In the genomic region with DNA sequence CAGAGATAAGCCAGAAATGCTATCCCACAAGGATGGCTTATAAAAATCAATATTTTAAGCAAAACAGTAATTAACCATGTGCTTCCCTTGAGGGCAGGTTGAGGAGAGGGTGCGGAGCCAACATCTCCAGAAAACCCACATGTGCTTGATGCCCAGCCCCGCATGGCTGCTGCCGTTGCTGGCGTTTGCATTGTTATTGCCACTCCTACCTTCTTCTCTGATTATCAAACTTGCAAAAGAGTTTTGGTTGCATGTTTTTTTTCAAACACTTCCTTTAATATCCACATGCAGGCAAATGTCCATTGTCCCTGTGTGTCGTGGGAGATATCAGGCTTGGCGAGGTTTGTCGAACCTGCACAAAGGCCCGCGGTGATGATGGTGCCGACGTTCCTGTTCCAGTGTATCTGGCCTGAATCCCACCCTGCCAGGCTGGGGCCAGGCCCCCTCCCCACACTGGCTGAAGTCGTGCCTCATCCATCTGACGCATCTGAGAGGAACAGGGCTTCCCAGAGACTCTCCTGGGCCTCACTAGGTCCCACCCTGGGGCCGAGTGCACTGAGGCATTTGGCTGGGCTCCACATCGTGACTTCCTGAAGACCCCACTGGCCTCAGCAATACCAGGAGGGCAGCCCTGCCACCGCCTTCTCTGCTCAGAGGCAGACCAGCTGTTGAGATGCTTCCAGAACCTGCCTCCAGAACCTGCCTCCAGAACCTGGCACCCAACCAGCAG, we compare ENCODE assay signal across 18 cellular contexts. TPM values are rescaled to one million over a fixed set of nuclear protein-coding genes. Genes with fewer than 3 reads are reported as not detected.
DNase-seq lines count a peak whose midpoint lies in the region; ATAC-seq, FAIRE-seq and TF ChIP-seq lines count a peak whose summit lies in the region.
"Had no signal": no experiment of that assay in that cellular context is flagged by ENCODE, and none has a peak within 500 bp of the region (broad histone marks: within the 10 kb centered on the region; RNA-seq: fewer than 3 reads in every experiment).

No MANE protein-coding gene starts in this region.

- H3K4me1 ChIP-seq in HepG2 (ENCODE audit: insufficient read depth, low read length) (no peaks in the 10 kb centered on the region), right lobe of liver (no peaks in the 10 kb centered on the region), neuronal stem cell (ENCODE audit: control insufficient read depth in 2 of 2, insufficient read depth in 1 of 2, low read depth in 1 of 2, low read length in 2 of 2) (no peaks in the 10 kb centered on the region), thyroid gland (peaks cover 9 to 24% of the 10 kb centered on the region in 2 donors)
- no peaks in the 10 kb centered on the region for H3K4me1 ChIP-seq in CD4-positive, alpha-beta memory T cell (ENCODE audit: insufficient read depth, low read length)
- H3K4me1 ChIP-seq: A549, BE2C had no signal

- no peak overlapping the region for H2BK12ac ChIP-seq in neuronal stem cell (ENCODE audit: low read length)

- peaks cover 6 to 25% of the 10 kb centered on the region in 2 experiments; a peak in 3 of 5 replicates for H3K27me3 ChIP-seq in HepG2 (ENCODE audit: control insufficient read depth in 1 of 2, insufficient read depth in 2 of 2, low read length in 2 of 2)
- no peaks in the 10 kb centered on the region for H3K27me3 ChIP-seq in right lobe of liver
- H3K27me3 ChIP-seq in neuronal stem cell (ENCODE audit: control insufficient read depth in 3 of 3, insufficient read depth in 3 of 3, low read depth in 1 of 3, low read length in 3 of 3) = no peaks in the 10 kb centered on the region
- H3K27me3 ChIP-seq in CD4-positive, alpha-beta memory T cell (ENCODE audit: insufficient read depth, low read length) = no peaks in the 10 kb centered on the region
- H3K27me3 ChIP-seq in thyroid gland = no peaks in the 10 kb centered on the region
- H3K27me3 ChIP-seq: BE2C had no signal

- no peak overlapping the region for H2AK5ac ChIP-seq in neuronal stem cell (ENCODE audit: low read depth, low read length)

- H3K9me3 ChIP-seq in HepG2 (ENCODE audit: low read length) = no peaks in the 10 kb centered on the region
- no peaks in the 10 kb centered on the region for H3K9me3 ChIP-seq in right lobe of liver
- no peaks in the 10 kb centered on the region for H3K9me3 ChIP-seq in neuronal stem cell (replicated peaks in 1 of 2; ENCODE audit: control insufficient read depth in 2 of 2, insufficient read depth in 1 of 2, low read depth in 1 of 2, low read length in 2 of 2)
- no peaks in the 10 kb centered on the region for H3K9me3 ChIP-seq in CD4-positive, alpha-beta memory T cell (ENCODE audit: control insufficient read depth in 1 of 2, low read length in 2 of 2)
- H3K9me3 ChIP-seq in thyroid gland = no peaks in the 10 kb centered on the region
- H3K9me3 ChIP-seq: A549, BE2C had no signal

- H3K27ac Mint-ChIP-seq in CD4-positive, alpha-beta memory T cell = no peak overlapping the region

- no peak overlapping the region for H2BK15ac ChIP-seq in neuronal stem cell (ENCODE audit: low read length)

- H3K4me3 Mint-ChIP-seq in CD4-positive, alpha-beta memory T cell = no peak overlapping the region

- no peak overlapping the region for H4K91ac ChIP-seq in neuronal stem cell (ENCODE audit: low read depth, low read length, poor library complexity)

- H3K23ac ChIP-seq in neuronal stem cell (ENCODE audit: low read depth, low read length, poor library complexity) = no peak overlapping the region

- in situ Hi-C loops in HepG2 (cut with HindIII; ENCODE audit: extremely low pct_ligation_motif_present, low pct_unique_long_range_greater_than_20kb) = no loop called here

- no peak for FAIRE-seq in HepG2 (lab: Jason Lieb, UNC)
- FAIRE-seq: A549, GM12878, GM18507, H54, K562 had no signal

- peak overlapping the region; percentile 70 for H3K18ac ChIP-seq in neuronal stem cell (ENCODE audit: low read length)

- intact Hi-C loops in HepG2 (cut with micrococcal nuclease; ENCODE audit: unreplicated experiment) (no loop called here), right lobe of liver (cut with DNase I) (no loop called here), thyroid gland (cut with DNase I) (no loop called here)
- intact Hi-C loops in CD4-positive, alpha-beta memory T cell (cut with micrococcal nuclease) = no loop called here

- H3K79me2 ChIP-seq in HepG2 (ENCODE audit: insufficient read depth, low read length) = no peaks in the 10 kb centered on the region

- no peaks in the 10 kb centered on the region for H3K36me3 ChIP-seq in HepG2 (replicated peaks in 1 of 2; ENCODE audit: control insufficient read depth in 1 of 2, insufficient read depth in 2 of 2, low read length in 2 of 2)
- H3K36me3 ChIP-seq in right lobe of liver = no peaks in the 10 kb centered on the region
- H3K36me3 ChIP-seq in neuronal stem cell (replicated peaks in 1 of 2; ENCODE audit: control insufficient read depth in 2 of 2, insufficient read depth in 2 of 2, low read length in 2 of 2) = no peaks in the 10 kb centered on the region
- no peaks in the 10 kb centered on the region for H3K36me3 ChIP-seq in CD4-positive, alpha-beta memory T cell (ENCODE audit: insufficient read depth, low read length)
- H3K36me3 ChIP-seq in thyroid gland = no peaks in the 10 kb centered on the region
- H3K36me3 ChIP-seq: BE2C had no signal

- no TSS peak for BruUV-seq in HepG2 (replicated peaks; lab: Mats Ljungman, UMichigan)

- H2AFZ ChIP-seq in HepG2 (ENCODE audit: low read length) (no peak overlapping the region), neuronal stem cell (ENCODE audit: low read length) (no peak overlapping the region)
- H2AFZ ChIP-seq: GM23248 had no signal

- peak overlapping the region; percentile 74 for H2BK120ac ChIP-seq in neuronal stem cell (ENCODE audit: low read depth, low read length)

- no peaks in the 10 kb centered on the region for H3K27me3 Mint-ChIP-seq in CD4-positive, alpha-beta memory T cell

- no peak overlapping the region for H3K4ac ChIP-seq in neuronal stem cell (ENCODE audit: low read length)

- TF ChIP-seq CTCF in HepG2 (CRISPR knock-in tag; IDR thresholded peaks at IDR 0.05) (no peak), right lobe of liver (IDR thresholded peaks at IDR 0.05) (no peak), thyroid gland (IDR thresholded peaks at IDR 0.05) (no peak)

- peak overlapping the region; percentile 50 for H3K14ac ChIP-seq in neuronal stem cell (ENCODE audit: low read length)

- no peaks in the 10 kb centered on the region for H3K4me1 Mint-ChIP-seq in CD4-positive, alpha-beta memory T cell

- H3K27ac ChIP-seq in HepG2 (ENCODE audit: extremely low read length, insufficient read depth, low read length) = no peak overlapping the region
- no peak overlapping the region for H3K27ac ChIP-seq in right lobe of liver
- H3K27ac ChIP-seq in neuronal stem cell (replicated peaks; ENCODE audit: low read length) = no peak overlapping the region
- H3K27ac ChIP-seq in CD4-positive, alpha-beta memory T cell (ENCODE audit: low read depth, low read length) = no peak overlapping the region
- peak overlapping the region in 1 of 3 donors; percentile 24 for H3K27ac ChIP-seq in thyroid gland
- H3K27ac ChIP-seq: A549, GM23248, HL-60 had no signal

- no peak for TF ChIP-seq RAD21 in HepG2 (CRISPR knock-in tag; IDR thresholded peaks at IDR 0.05)

- H3K4me3 ChIP-seq in HepG2 (replicated peaks in 1 of 3; ENCODE audit: insufficient read depth in 1 of 3, low read depth in 2 of 3, low read length in 3 of 3) (no peak overlapping the region), right lobe of liver (no peak overlapping the region), neuronal stem cell (ENCODE audit: low read length in 2 of 2) (no peak overlapping the region), thyroid gland (replicated peaks in 1 of 3) (no peak overlapping the region)
- H3K4me3 ChIP-seq in CD4-positive, alpha-beta memory T cell (ENCODE audit: low read length in 2 of 2) = no peak overlapping the region
- H3K4me3 ChIP-seq: A549, GM12878, GM23248, K562 had no signal

- no peak overlapping the region for H4K8ac ChIP-seq in neuronal stem cell (ENCODE audit: low read depth, low read length)

- 54% methylated on average over 12 of the region's 16 CpGs for WGBS in HepG2 (ENCODE audit: low lambda C conversion rate)
- WGBS in right lobe of liver (ENCODE audit: insufficient coverage, low coverage, low lambda C conversion rate, missing lambda C conversion rate) = 49% methylated on average over 8 of the region's 16 CpGs
- WGBS in neuronal stem cell (ENCODE audit: extremely low coverage in 2 of 2, insufficient read length in 2 of 2, insufficient replicate concordance in 1 of 2), 2 donors = no CpG with 5 or more reads among the region's 16 CpGs
- WGBS in thyroid gland, 2 donors = 67 to 68% methylated on average over 14 to 15 of the region's 16 CpGs

- ATAC-seq in HepG2 = no peak
- no peak for ATAC-seq in right lobe of liver
- no peak for ATAC-seq in HG03175 (IDR thresholded peaks at IDR 0.05; ENCODE audit: unreplicated experiment)
- ATAC-seq: A549, GM12878, K562 had no signal

- DNase-seq in HepG2 (ENCODE audit: low spot score) (no peak), right lobe of liver (no peak), HEK293T (ENCODE audit: extremely low spot score) (no peak), neuronal stem cell (ENCODE audit: low spot score) (no peak), thyroid gland (no peak)
- DNase-seq in CD4-positive, alpha-beta memory T cell = no peak
- DNase-seq: BE2C, DMS53, GM23248 had no signal

- no peaks in the 10 kb centered on the region for H3K36me3 Mint-ChIP-seq in CD4-positive, alpha-beta memory T cell

- H3K9ac ChIP-seq in HepG2 (ENCODE audit: insufficient read depth, low read depth, low read length) (no peak overlapping the region), neuronal stem cell (ENCODE audit: low read depth, low read length, poor library complexity) (no peak overlapping the region)
- H3K9ac ChIP-seq: GM23248 had no signal

- CTCF ChIA-PET in HepG2 (lab: Yijun Ruan, JAX; ENCODE audit: low intra/inter-chr PET ratio, low total read pairs) (no interaction called here), HEK293T (lab: Yijun Ruan, JAX) (no interaction called here)
- CTCF ChIA-PET in CD4-positive, alpha-beta memory T cell (lab: Charles Lee; ENCODE audit: partially characterized antibody) = no interaction called here

- H3K4me2 ChIP-seq in HepG2 (ENCODE audit: low read depth, low read length) (no peak overlapping the region), neuronal stem cell (ENCODE audit: insufficient read depth, low read length, poor library complexity, severe bottlenecking) (no peak overlapping the region)
- H3K4me2 ChIP-seq: A549 had no signal

- TF ChIP-seq EP300 in HepG2 (IDR thresholded peaks at IDR 0.05; ENCODE audit: low read depth in 2 of 2, low read length in 2 of 2) (no peak), HepG2 (CRISPR knock-in tag; IDR thresholded peaks at IDR 0.05; ENCODE audit: borderline replicate concordance) (no peak)

- peaks cover 0 to 4% (median 0%) of the 10 kb centered on the region in 8 donors for H3K9me3 Mint-ChIP-seq in CD4-positive, alpha-beta memory T cell

- POLR2A ChIA-PET in HepG2 (lab: Yijun Ruan, JAX) (no interaction called here), HEK293T (lab: Yijun Ruan, JAX) (no interaction called here)
- POLR2A ChIA-PET in CD4-positive, alpha-beta memory T cell (lab: Charles Lee; ENCODE audit: partially characterized antibody) = no interaction called here

- H4K20me1 ChIP-seq in HepG2 (ENCODE audit: insufficient read depth, low read length) = no peaks in the 10 kb centered on the region

- peaks cover 1% of the 10 kb centered on the region for H3K79me1 ChIP-seq in neuronal stem cell (ENCODE audit: low read depth, low read length)

- peak overlapping the region; percentile 76 for H2BK5ac ChIP-seq in neuronal stem cell (ENCODE audit: low read length)

- TF ChIP-seq POLR2A in HepG2 (IDR thresholded peaks at IDR 0.05; ENCODE audit: insufficient read depth in 1 of 2, low read depth in 2 of 2, low read length in 2 of 2) = no peak
- TF ChIP-seq POLR2A in right lobe of liver (IDR thresholded peaks at IDR 0.05) = no peak
- TF ChIP-seq POLR2A in thyroid gland (IDR thresholded peaks at IDR 0.05) = no peak

RNA-seq across cellular contexts. Expression of gene TCERG1L, which starts 40.9 kb away (rescaled TPM):
- not detected in 2 replicates for total RNA-seq in HepG2 (2016; rRNA removed; fragmentation: Illumina TruSeq; extraction: Trizol)
- total RNA-seq in HepG2 (2016; cell fraction: cytosol; rRNA removed; fragmentation: Illumina TruSeq; extraction: Trizol; ENCODE audit: low read depth) = not detected in 2 replicates
- not detected in 2 replicates for total RNA-seq in HepG2 (2016; cell fraction: insoluble cytoplasmic fraction; rRNA removed; fragmentation: Illumina TruSeq; extraction: Trizol)
- total RNA-seq in HepG2 (2016; cell fraction: membrane; rRNA removed; fragmentation: Illumina TruSeq; extraction: Trizol) = not detected in 2 replicates
- total RNA-seq in HepG2 (2016; cell fraction: nucleus; rRNA removed; fragmentation: Illumina TruSeq; extraction: Trizol) = not detected in 2 replicates
- not detected in 2 replicates for polyA plus RNA-seq in HepG2 (2011; rRNA removed)
- 0.01 TPM in 1 of 2 replicates, not detected in the other for polyA plus RNA-seq in HepG2 (2011; cell fraction: cytosol; rRNA removed)
- not detected in 2 replicates for polyA plus RNA-seq in HepG2 (2011; cell fraction: nucleus; rRNA removed)
- not detected in 2 replicates for polyA plus RNA-seq in HepG2 (2012)
- polyA plus RNA-seq in HepG2 (2016; cell fraction: cytosol; fragmentation: Illumina TruSeq; extraction: Trizol; ENCODE audit: low read depth) = not detected in 2 replicates
- polyA plus RNA-seq in HepG2 (2016; cell fraction: insoluble cytoplasmic fraction; fragmentation: Illumina TruSeq; extraction: Trizol; ENCODE audit: low read depth) = not detected in 2 replicates
- polyA plus RNA-seq in HepG2 (2016; cell fraction: membrane; fragmentation: Illumina TruSeq; extraction: Trizol; ENCODE audit: low read depth) = not detected in 2 replicates
- not detected in 2 replicates for polyA plus RNA-seq in HepG2 (2016; cell fraction: nucleus; fragmentation: Illumina TruSeq; extraction: Trizol; ENCODE audit: insufficient read depth, low read depth)
- not detected in 2 replicates for polyA minus RNA-seq in HepG2 (2011; rRNA and poly(A)+ RNA removed; ENCODE audit: low replicate concordance)
- polyA minus RNA-seq in HepG2 (2011; cell fraction: cytosol; rRNA and poly(A)+ RNA removed) = not detected in 2 replicates
- not detected in 2 replicates for polyA minus RNA-seq in HepG2 (2011; cell fraction: nucleus; rRNA and poly(A)+ RNA removed)
- not detected for total RNA-seq in right lobe of liver
- 1.6 TPM for polyA plus RNA-seq in neuronal stem cell (2013, experiment 1 of 2)
- polyA plus RNA-seq in neuronal stem cell (2013, experiment 2 of 2) = 1.3 TPM
- not detected for total RNA-seq in CD4-positive, alpha-beta memory T cell
- not detected for polyA plus RNA-seq in CD4-positive, alpha-beta memory T cell
- total RNA-seq in thyroid gland = 10 to 100 TPM in 2 of 4 donors, 1 to 10 TPM in 2; 4.3 to 23.6 (median 8.2) TPM
- total RNA-seq: G401, GM12878, GM23248, K562 had no signal
- polyA plus RNA-seq: A549, AG04450, GM12878, GM23248, K562 had no signal
